ENCODE assay signal across 19 cellular contexts in genomic region chr17:20092292-20092867, GRCh38.
DNase-seq lines count a peak whose midpoint lies in the region; ATAC-seq, FAIRE-seq and TF ChIP-seq lines count a peak whose summit lies in the region.
"Had no signal": no experiment of that assay in that cellular context is flagged by ENCODE, and none has a peak within 500 bp of the region (broad histone marks: within the 10 kb centered on the region; RNA-seq: fewer than 3 reads in every experiment).

No MANE protein-coding gene starts in this region.

- peak overlapping the region; percentile 82 for H3K27ac ChIP-seq in subcutaneous abdominal adipose tissue (ENCODE audit: low read depth, low read length)
- H3K27ac ChIP-seq: cardiac muscle cell had no signal

- no peak for FAIRE-seq in D721Med (lab: Jason Lieb, UNC)

- ATAC-seq in GM21447 (IDR thresholded peaks at IDR 0.05; ENCODE audit: unreplicated experiment) = no peak
- ATAC-seq: natural killer cell treated with Interleukin-12 subunit alpha and Interleukin-12 subunit beta and Interleukin-15 and Interleukin-18, amount 100 ng/mL, for 72 hours had no signal

- no peaks in the 10 kb centered on the region for H3K27me3 ChIP-seq in subcutaneous abdominal adipose tissue (ENCODE audit: control insufficient read depth in 5 of 5, insufficient read depth in 4 of 5, low read length in 5 of 5)
- H3K27me3 ChIP-seq: cardiac muscle cell had no signal

- peaks cover 0 to 8% (median 6%) of the 10 kb centered on the region in 5 donors for H3K36me3 ChIP-seq in subcutaneous abdominal adipose tissue (ENCODE audit: control insufficient read depth in 5 of 5, insufficient read depth in 5 of 5, low read length in 5 of 5)
- H3K36me3 ChIP-seq: cardiac muscle cell, HAP-1 had no signal

- POLR2A ChIA-PET in HEK293T (lab: Yijun Ruan, JAX) = interaction anchor here (0.7 to 1.2 kb wide), 2 partner anchors 63 to 82 kb away, joined by 3 to 4 read pairs; no protein-coding TSS in a partner anchor

- H3K9me3 ChIP-seq in subcutaneous abdominal adipose tissue (ENCODE audit: control insufficient read depth in 5 of 5, low read length in 5 of 5) = no peaks in the 10 kb centered on the region
- H3K9me3 ChIP-seq: Caco-2, HAP-1 had no signal

- TF ChIP-seq CTCF in fibroblast of mammary gland (conservative IDR thresholded peaks at IDR 0.05; ENCODE audit: control insufficient read depth, insufficient read depth, low read depth, low read length) = no peak
- no peak for TF ChIP-seq CTCF in D721Med (IDR thresholded peaks at IDR 0.05; ENCODE audit: insufficient read depth, missing control alignments)

- no peak overlapping the region for H3K4me3 ChIP-seq in fibroblast of mammary gland (ENCODE audit: control insufficient read depth, low read depth, low read length)
- H3K4me3 ChIP-seq in subcutaneous abdominal adipose tissue (ENCODE audit: low read depth in 1 of 5, low read length in 5 of 5) = no peak overlapping the region
- H3K4me3 ChIP-seq: cardiac muscle cell, HAP-1 had no signal

- CTCF ChIA-PET in HEK293T (lab: Yijun Ruan, JAX) = interaction anchor here (1.0 to 1.3 kb wide), 2 partner anchors 83 to 99 kb away, joined by 3 to 4 read pairs; partner anchors contain the start of gene SPECC1

- peaks cover 0 to 70% (median 56%) of the 10 kb centered on the region in 5 donors for H3K4me1 ChIP-seq in subcutaneous abdominal adipose tissue (ENCODE audit: control insufficient read depth in 5 of 5, insufficient read depth in 5 of 5, low read length in 5 of 5)
- H3K4me1 ChIP-seq: Caco-2 had no signal

- H3K9ac ChIP-seq in subcutaneous abdominal adipose tissue (ENCODE audit: low read length in 5 of 5) = peak overlapping the region in 3 of 5 donors; percentile 12 to 60 (median 45)

- DNase-seq in HEK293T (ENCODE audit: extremely low spot score) (no peak), NCI-H69 (lab: John Stamatoyannopoulos, UW) (peak; percentile 84), fibroblast of mammary gland (ENCODE audit: low read depth) (peak; percentile 47), NAMALWA (ENCODE audit: low spot score) (no peak), D721Med (ENCODE audit: insufficient read length, low spot score) (no peak)
- no peak for DNase-seq in activated naive CD4-positive, alpha-beta T cell treated with anti-CD3 and anti-CD28 coated beads, Interleukin-2, amount 50 U/mL, for 16 hours
- DNase-seq: activated CD4-positive, CD25-positive, alpha-beta regulatory T cell; Caco-2; immature natural killer cell; IMR-90; NCI-H226; SIG-M5; stimulated activated CD4-positive, alpha-beta T cell treated with anti-CD3 and anti-CD28 coated beads, Interleukin-15, amount 100 ng/mL, for 24 hours; stimulated activated CD8-positive, alpha-beta memory T cell treated with anti-CD3 and anti-CD28 coated beads, Interleukin-4, amount 100 ng/mL, for 48 hours had no signal

TF ChIP-seq in HEK293T, 16 proteins besides CTCF, POLR2A, EP300 and RAD21:
- TF ChIP-seq PKNOX1 (IDR thresholded peaks at IDR 0.05) (0 out of 2 replicates have a peak, but pooled peaks have one; percentile 12), FOXM1 (IDR thresholded peaks at IDR 0.05; ENCODE audit: borderline replicate concordance) (no peak)

Comparison
In these comparisons a context has a peak if more than half of its experiments do, and no peak if none do; other contexts are left out.
1. DNase-seq: peak in NCI-H69 (single experiment) and fibroblast of mammary gland (single experiment); none in HEK293T (single experiment), activated naive CD4-positive, alpha-beta T cell treated with anti-CD3 and anti-CD28 coated beads, Interleukin-2, amount 50 U/mL, for 16 hours (single experiment), NAMALWA (single experiment) and D721Med (single experiment).